In the genomic region with DNA sequence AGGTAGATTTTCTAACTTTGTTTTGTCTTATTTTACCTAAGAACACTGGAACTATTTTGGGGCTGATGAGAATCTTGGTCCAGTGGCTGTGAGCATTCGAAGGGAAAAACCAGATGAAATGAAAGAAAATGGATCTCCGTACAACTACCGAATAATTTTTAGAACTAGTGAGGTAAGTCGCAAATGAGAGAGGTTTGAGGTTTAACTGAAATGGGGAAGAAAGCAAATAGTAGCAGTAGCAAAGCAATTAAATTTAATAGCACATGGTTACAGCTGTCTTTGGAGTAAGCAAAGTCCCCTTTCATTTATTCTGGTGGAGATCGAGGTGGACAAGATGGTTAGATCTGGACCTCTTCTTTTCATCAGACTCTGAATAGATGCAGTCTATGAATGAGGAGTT, we compare ENCODE assay signal across 1 cellular context.
TF ChIP-seq lines count a peak whose summit lies in the region.

No MANE protein-coding gene starts in this region.

TF ChIP-seq in IMR-90, 13 proteins besides CTCF, POLR2A, EP300 and RAD21 (continued from another document):
- TF ChIP-seq RFX5 (IDR thresholded peaks at IDR 0.05; ENCODE audit: low read depth, low read length) (no peak), FOS (IDR thresholded peaks at IDR 0.05; ENCODE audit: low read depth, low read length) (no peak), MXI1 (IDR thresholded peaks at IDR 0.05; ENCODE audit: borderline replicate concordance, low read depth, low read length) (no peak), BHLHE40 (IDR thresholded peaks at IDR 0.05; ENCODE audit: low read depth, low read length) (no peak), USF2 (IDR thresholded peaks at IDR 0.05; ENCODE audit: low read depth, low read length) (no peak)
- TF ChIP-seq, protein P1, sequence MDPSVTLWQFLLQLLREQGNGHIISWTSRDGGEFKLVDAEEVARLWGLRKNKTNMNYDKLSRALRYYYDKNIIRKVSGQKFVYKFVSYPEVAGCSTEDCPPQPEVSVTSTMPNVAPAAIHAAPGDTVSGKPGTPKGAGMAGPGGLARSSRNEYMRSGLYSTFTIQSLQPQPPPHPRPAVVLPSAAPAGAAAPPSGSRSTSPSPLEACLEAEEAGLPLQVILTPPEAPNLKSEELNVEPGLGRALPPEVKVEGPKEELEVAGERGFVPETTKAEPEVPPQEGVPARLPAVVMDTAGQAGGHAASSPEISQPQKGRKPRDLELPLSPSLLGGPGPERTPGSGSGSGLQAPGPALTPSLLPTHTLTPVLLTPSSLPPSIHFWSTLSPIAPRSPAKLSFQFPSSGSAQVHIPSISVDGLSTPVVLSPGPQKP (IDR thresholded peaks at IDR 0.05; ENCODE audit: borderline replicate concordance, low read depth, low read length), result no peak
